Comparison of ENCODE assay signal across 8 cellular contexts in the genomic region with DNA sequence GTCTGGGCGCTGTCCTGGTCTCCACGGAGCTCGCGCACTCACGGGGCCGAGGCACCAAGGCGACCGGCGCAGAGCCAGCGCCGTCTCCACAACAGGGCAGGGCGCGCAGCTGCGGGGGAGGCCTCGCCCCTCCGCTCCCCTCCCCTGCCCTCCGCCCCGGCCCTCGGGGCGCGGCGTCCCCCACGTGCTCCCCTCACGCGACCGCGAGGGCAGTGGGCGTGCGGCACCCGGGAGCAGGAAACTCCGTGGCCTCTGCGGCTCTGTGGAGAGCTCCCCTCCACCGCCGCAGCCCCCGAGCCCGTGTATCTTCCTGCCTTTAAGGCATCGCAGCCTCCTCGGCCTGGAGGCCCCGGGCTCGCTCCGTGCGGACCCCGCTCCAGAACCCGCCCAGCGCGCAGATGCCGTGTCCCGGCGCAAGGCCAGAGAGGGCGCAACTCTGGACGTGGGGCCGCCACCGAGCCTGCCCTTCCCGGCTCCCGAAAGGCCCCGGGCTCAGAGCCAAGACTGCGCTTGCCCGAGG. TPM values are rescaled to one million over a fixed set of nuclear protein-coding genes. Genes with fewer than 3 reads are reported as not detected.
A peak's percentile ranks its signal among the peaks of the same experiment; 100 is the strongest.
DNase-seq lines count a peak whose midpoint lies in the region; ATAC-seq, FAIRE-seq and TF ChIP-seq lines count a peak whose summit lies in the region.

No MANE protein-coding gene starts in this region.

- peaks cover 26% of the 10 kb centered on the region for H4K20me1 ChIP-seq in OCI-LY3 (ENCODE audit: insufficient read depth, low read length)

- peak; percentile 23 for ATAC-seq in GM19023 (IDR thresholded peaks at IDR 0.05; ENCODE audit: unreplicated experiment)
- peak; percentile 26 for ATAC-seq in HG03175 (IDR thresholded peaks at IDR 0.05; ENCODE audit: unreplicated experiment)

- H3K9me3 ChIP-seq in OCI-LY3 (ENCODE audit: insufficient read depth, low read length) (no peaks in the 10 kb centered on the region), thyroid gland (no peaks in the 10 kb centered on the region)

- no peak overlapping the region; the same call in 1 of the 2 replicates for H2AFZ ChIP-seq in OCI-LY3 (ENCODE audit: low read depth, low read length)

- peak in 12 of 14 donors; percentile 56 to 88 (median 83) for DNase-seq in C1 segment of cervical spinal cord (lab: John Stamatoyannopoulos, UW)
- peak; percentile 76 for DNase-seq in activated gamma-delta T cell (lab: John Stamatoyannopoulos, UW)
- DNase-seq in frontal cortex (ENCODE audit: low spot score in 2 of 2): peak; percentile 78 to 80
- DNase-seq in occipital lobe (lab: John Stamatoyannopoulos, UW): peak; percentile 67
- peak; percentile 87 to 88 for DNase-seq in thyroid gland

- H3K4me3 ChIP-seq in OCI-LY3 (ENCODE audit: low read length): peak overlapping the region; percentile 85
- H3K4me3 ChIP-seq in thyroid gland (replicated peaks in 1 of 3): peak overlapping the region; percentile 38 to 66 (median 48)

- peaks cover 20% of the 10 kb centered on the region for H3K36me3 ChIP-seq in OCI-LY3 (replicated peaks; ENCODE audit: low read depth, low read length)
- H3K36me3 ChIP-seq in thyroid gland: peaks cover 16 to 18% of the 10 kb centered on the region in 2 donors

- intact Hi-C loops in thyroid gland (cut with DNase I): no loop called here

- H3K4me1 ChIP-seq in OCI-LY3 (ENCODE audit: low read length): peaks cover 36% of the 10 kb centered on the region
- peaks cover 22 to 55% of the 10 kb centered on the region in 2 donors for H3K4me1 ChIP-seq in thyroid gland

- H3K27ac ChIP-seq in OCI-LY3 (ENCODE audit: low read length) (peak overlapping the region; percentile 88), thyroid gland (peak overlapping the region; percentile 91 to 97 (median 94))

- H3K4me2 ChIP-seq in OCI-LY3 (ENCODE audit: low read length): peak overlapping the region; percentile 78

- peaks cover 47% of the 10 kb centered on the region for H3K79me2 ChIP-seq in OCI-LY3 (ENCODE audit: low read length)

- no peaks in the 10 kb centered on the region for H3K27me3 ChIP-seq in OCI-LY3 (ENCODE audit: low read depth, low read length)
- H3K27me3 ChIP-seq in thyroid gland: no peaks in the 10 kb centered on the region

- TF ChIP-seq CTCF in OCI-LY3 (IDR thresholded peaks at IDR 0.05; ENCODE audit: low read depth, low read length) (no peak), thyroid gland (IDR thresholded peaks at IDR 0.05) (no peak)

- H3K9ac ChIP-seq in OCI-LY3 (ENCODE audit: low read length): peak overlapping the region; percentile 87

- WGBS in thyroid gland, 2 donors: 0% methylated on average over 1 to 7 of the region's 58 CpGs

- FAIRE-seq in frontal cortex (lab: Jason Lieb, UNC): no peak

- no peak for TF ChIP-seq POLR2A in thyroid gland (IDR thresholded peaks at IDR 0.05)

RNA-seq across cellular contexts. Expression of a gene that starts 0.7 kb away (rescaled TPM):
- total RNA-seq in frontal cortex (92.5 TPM), occipital lobe (68.9 TPM), thyroid gland (100 to 1,000 TPM; 181 to 757 (median 487) TPM)

RNA-seq across cellular contexts. Expression of a gene that starts 9.7 kb away (rescaled TPM):
- not detected for total RNA-seq in frontal cortex
- total RNA-seq in occipital lobe: 0.16 TPM
- total RNA-seq in thyroid gland: under 1 TPM in 1 of 4 donors, not detected in 3; 0.33 TPM

RNA-seq across cellular contexts. Expression of a gene that starts 10.7 kb away (rescaled TPM):
- total RNA-seq in frontal cortex: not detected
- total RNA-seq in occipital lobe: not detected
- total RNA-seq in thyroid gland: not detected

RNA-seq across cellular contexts. Expression of a gene that starts 13.1 kb away (rescaled TPM):
- total RNA-seq in frontal cortex (not detected), occipital lobe (not detected), thyroid gland (under 1 TPM in 2 of 4 donors, not detected in 2; 0.33 to 0.81 TPM)

RNA-seq across cellular contexts. Expression of a gene that starts 14.7 kb away (rescaled TPM):
- total RNA-seq in frontal cortex: 36.7 TPM
- total RNA-seq in occipital lobe: 44.8 TPM
- total RNA-seq in thyroid gland: 10 to 100 TPM; 29.8 to 39.1 (median 32.4) TPM

Comparison
In these comparisons a context has a peak if more than half of its experiments do, and no peak if none do; other contexts are left out.
1. Peak in every context shown above with its lines: DNase-seq, ATAC-seq, H3K4me3 ChIP-seq and H3K27ac ChIP-seq.